2 cellular contexts compared by ENCODE assay signal in the genomic region with DNA sequence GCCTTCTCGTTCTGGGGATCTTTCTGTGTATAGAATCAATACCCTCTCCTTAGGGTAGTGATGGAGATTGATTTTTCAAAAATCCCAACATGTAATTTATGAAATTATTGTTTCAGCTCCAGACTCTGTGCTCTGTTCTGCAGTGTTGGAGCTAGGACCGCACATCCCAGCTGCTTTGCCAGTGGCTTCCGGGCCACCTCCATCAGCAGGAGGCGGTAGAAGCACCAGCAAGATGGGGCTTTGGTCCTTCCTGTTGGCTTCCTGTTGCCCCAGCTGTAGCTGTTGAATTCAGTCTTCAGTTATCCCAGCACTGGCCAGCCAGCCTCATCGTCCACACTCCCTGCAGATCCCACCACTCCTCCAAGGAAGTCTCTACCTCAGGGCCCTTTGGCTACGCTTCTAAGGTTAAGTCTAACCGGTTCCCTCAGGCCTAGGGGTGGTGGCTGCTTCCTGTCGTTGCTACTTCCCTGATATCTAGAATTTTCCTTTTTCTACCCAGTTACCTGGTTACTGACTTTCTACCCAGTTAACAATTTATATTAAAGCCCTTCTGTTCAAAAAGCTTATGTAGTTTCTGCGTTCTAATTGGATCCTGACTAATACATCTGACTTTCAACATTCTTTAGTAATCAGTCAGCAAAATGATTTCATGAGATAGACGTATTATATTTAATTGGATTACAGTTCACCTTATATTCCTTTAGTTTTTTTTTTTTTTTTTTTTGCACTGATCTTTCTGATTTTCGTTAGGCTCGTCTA.
TF ChIP-seq lines count a peak whose summit lies in the region.

No MANE protein-coding gene starts in this region.

TF ChIP-seq in GM23338, 12 proteins besides CTCF, POLR2A, EP300 and RAD21 (continued from another document):
- no peak for TF ChIP-seq EZH2 (IDR thresholded peaks at IDR 0.05; ENCODE audit: low read depth, unreplicated experiment)
- TF ChIP-seq ZNF114 (CRISPR knock-in tag; IDR thresholded peaks at IDR 0.05) = no peak
- TF ChIP-seq NANOG (IDR thresholded peaks at IDR 0.05; ENCODE audit: borderline replicate concordance) = no peak
- TF ChIP-seq CREB1 (CRISPR knock-in tag; IDR thresholded peaks at IDR 0.05; ENCODE audit: low read depth) = no peak
- TF ChIP-seq JUNB (IDR thresholded peaks at IDR 0.05; ENCODE audit: unreplicated experiment) = no peak

TF ChIP-seq in H1, 55 proteins besides CTCF, POLR2A, EP300 and RAD21 (continued from another document):
- TF ChIP-seq, protein P1, sequence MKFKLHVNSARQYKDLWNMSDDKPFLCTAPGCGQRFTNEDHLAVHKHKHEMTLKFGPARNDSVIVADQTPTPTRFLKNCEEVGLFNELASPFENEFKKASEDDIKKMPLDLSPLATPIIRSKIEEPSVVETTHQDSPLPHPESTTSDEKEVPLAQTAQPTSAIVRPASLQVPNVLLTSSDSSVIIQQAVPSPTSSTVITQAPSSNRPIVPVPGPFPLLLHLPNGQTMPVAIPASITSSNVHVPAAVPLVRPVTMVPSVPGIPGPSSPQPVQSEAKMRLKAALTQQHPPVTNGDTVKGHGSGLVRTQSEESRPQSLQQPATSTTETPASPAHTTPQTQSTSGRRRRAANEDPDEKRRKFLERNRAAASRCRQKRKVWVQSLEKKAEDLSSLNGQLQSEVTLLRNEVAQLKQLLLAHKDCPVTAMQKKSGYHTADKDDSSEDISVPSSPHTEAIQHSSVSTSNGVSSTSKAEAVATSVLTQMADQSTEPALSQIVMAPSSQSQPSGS (IDR thresholded peaks at IDR 0.05; ENCODE audit: low read length) = no peak
- no peak for TF ChIP-seq POU5F1 (IDR thresholded peaks at IDR 0.05; ENCODE audit: low read depth, low read length)
- no peak for TF ChIP-seq BRCA1 (IDR thresholded peaks at IDR 0.05; ENCODE audit: low read depth, low read length)
